Comparison of ENCODE assay signal across 9 cellular contexts in genomic region chr2:239398536-239398935, GRCh38. TPM values are rescaled to one million over a fixed set of nuclear protein-coding genes. Genes with fewer than 3 reads are reported as not detected.
DNase-seq lines count a peak whose midpoint lies in the region; ATAC-seq, FAIRE-seq and TF ChIP-seq lines count a peak whose summit lies in the region.
"Had no signal": no experiment of that assay in that cellular context is flagged by ENCODE, and none has a peak within 500 bp of the region (broad histone marks: within the 10 kb centered on the region; RNA-seq: fewer than 3 reads in every experiment).

No MANE protein-coding gene starts in this region.

- H3K27me3 ChIP-seq in GM23338 (ENCODE audit: insufficient read depth) (no peaks in the 10 kb centered on the region), astrocyte (ENCODE audit: insufficient read depth, low read length) (no peaks in the 10 kb centered on the region), neural cell (ENCODE audit: insufficient read depth, low read depth, low read length) (no peaks in the 10 kb centered on the region)

- no peak overlapping the region for H3K27ac Mint-ChIP-seq in GM23338
- H3K27ac Mint-ChIP-seq in astrocyte (ENCODE audit: unreplicated experiment) = no peak overlapping the region

- DNase-seq in Ammon's horn (ENCODE audit: low spot score) = peak; percentile 40
- no peak for DNase-seq in GM23338 (ENCODE audit: low spot score)
- DNase-seq in astrocyte (ENCODE audit: low read depth) = no peak
- no peak for DNase-seq in NCI-H510A treated with DMSO at 0.1 percent for 48 hours (lab: John Stamatoyannopoulos, UW)
- DNase-seq in stimulated activated CD8-positive, alpha-beta memory T cell treated with anti-CD3 and anti-CD28 coated beads, Interleukin-4, amount 100 ng/mL, for 48 hours = no peak
- DNase-seq in NCI-H1436 (lab: John Stamatoyannopoulos, UW) = no peak
- DNase-seq in NCI-H345 (lab: John Stamatoyannopoulos, UW) = no peak

- H3K36me3 Mint-ChIP-seq in GM23338 (ENCODE audit: low read depth) = no peaks in the 10 kb centered on the region; the same call in 1 of the 3 replicates
- no peaks in the 10 kb centered on the region for H3K36me3 Mint-ChIP-seq in astrocyte (ENCODE audit: low read depth, unreplicated experiment)

- H3K36me3 ChIP-seq in GM23338 (ENCODE audit: insufficient read depth) (no peaks in the 10 kb centered on the region), astrocyte (ENCODE audit: insufficient read depth, low read length) (no peaks in the 10 kb centered on the region), neural cell (ENCODE audit: insufficient read depth, low read length) (peaks cover 3% of the 10 kb centered on the region)

- H3K9me3 Mint-ChIP-seq in GM23338 = no peaks in the 10 kb centered on the region
- H3K9me3 Mint-ChIP-seq in astrocyte (ENCODE audit: unreplicated experiment) = no peaks in the 10 kb centered on the region

- H3F3A ChIP-seq in GM23338 (replicated peaks; ENCODE audit: low read depth) (no peaks in the 10 kb centered on the region), neural cell (ENCODE audit: insufficient read depth, low read length, poor library complexity, severe bottlenecking) (peaks cover 7% of the 10 kb centered on the region)

- H3K4me1 Mint-ChIP-seq in GM23338 = peaks cover 49% of the 10 kb centered on the region
- peaks cover 11% of the 10 kb centered on the region for H3K4me1 Mint-ChIP-seq in astrocyte (ENCODE audit: low read depth, unreplicated experiment)

- H4K20me1 ChIP-seq in GM23338 (replicated peaks; ENCODE audit: insufficient read depth) = peaks cover 44% of the 10 kb centered on the region
- peaks cover 49% of the 10 kb centered on the region for H4K20me1 ChIP-seq in astrocyte (ENCODE audit: insufficient read depth, low read length)
- no peaks in the 10 kb centered on the region for H4K20me1 ChIP-seq in neural cell (ENCODE audit: insufficient read depth)

- H3K27ac ChIP-seq in GM23338 (ENCODE audit: low read depth) (0 out of 2 replicates have a peak overlapping the region, but pooled peaks have one; percentile 39), astrocyte (ENCODE audit: low read depth, low read length) (no peak overlapping the region), neural cell (ENCODE audit: low read length) (no peak overlapping the region)
- H3K27ac ChIP-seq: epithelial cell of prostate had no signal

- no peak overlapping the region for H2AFZ ChIP-seq in GM23338
- H2AFZ ChIP-seq in astrocyte (ENCODE audit: low read depth, low read length) = no peak overlapping the region
- H2AFZ ChIP-seq in neural cell (ENCODE audit: low read depth, low read length) = no peak overlapping the region

- ATAC-seq in GM23338 = no peak

- H3K9me3 ChIP-seq in astrocyte (ENCODE audit: insufficient read depth, low read depth, low read length) (no peaks in the 10 kb centered on the region), neural cell (ENCODE audit: low read length) (no peaks in the 10 kb centered on the region)

- peaks cover 65% of the 10 kb centered on the region for H3K79me2 ChIP-seq in GM23338 (replicated peaks; ENCODE audit: insufficient read depth)
- H3K79me2 ChIP-seq in astrocyte (ENCODE audit: insufficient read depth, low read length) = peaks cover 58% of the 10 kb centered on the region
- H3K79me2 ChIP-seq in neural cell (replicated peaks; ENCODE audit: insufficient read depth, low read length) = peaks cover 43% of the 10 kb centered on the region

- TF ChIP-seq EP300 in neural cell (conservative IDR thresholded peaks at IDR 0.05; ENCODE audit: poor library complexity, severe bottlenecking) = no peak

- H3K27me3 Mint-ChIP-seq in GM23338 (ENCODE audit: insufficient read depth, low read depth, poor library complexity) = peaks cover 7% of the 10 kb centered on the region
- H3K27me3 Mint-ChIP-seq in astrocyte (ENCODE audit: low read depth, unreplicated experiment) = no peaks in the 10 kb centered on the region

- no peak for TF ChIP-seq CTCF in GM23338 (conservative IDR thresholded peaks at IDR 0.05; ENCODE audit: low read depth in 2 of 2)
- no peak for TF ChIP-seq CTCF in astrocyte (IDR thresholded peaks at IDR 0.05; ENCODE audit: insufficient read depth, low read depth, low read length)
- TF ChIP-seq CTCF in neural cell (IDR thresholded peaks at IDR 0.05; ENCODE audit: poor library complexity, severe bottlenecking) = peak; percentile 12

- H3K4me1 ChIP-seq in GM23338 (ENCODE audit: insufficient read depth) = peaks cover 20% of the 10 kb centered on the region
- H3K4me1 ChIP-seq in astrocyte (ENCODE audit: insufficient read depth, low read length) = peaks cover 15% of the 10 kb centered on the region

- H3K4me2 ChIP-seq in GM23338 = peak overlapping the region; percentile 81; the same call in 1 of the 2 replicates
- H3K4me2 ChIP-seq in astrocyte (ENCODE audit: low read length) = peak overlapping the region; percentile 93
- peak overlapping the region; percentile 91 for H3K4me2 ChIP-seq in neural cell (ENCODE audit: low read length)

- no peak for FAIRE-seq in astrocyte (lab: Jason Lieb, UNC)

- peak overlapping the region; percentile 62 for H3K9ac ChIP-seq in astrocyte (ENCODE audit: low read length)
- peak overlapping the region; percentile 4 for H3K9ac ChIP-seq in neural cell (ENCODE audit: low read length)

- TF ChIP-seq RAD21 in neural cell (conservative IDR thresholded peaks at IDR 0.05) = peak; percentile 24

- H3K9me2 ChIP-seq in GM23338 (ENCODE audit: insufficient read depth) (no peaks in the 10 kb centered on the region), neural cell (ENCODE audit: insufficient read depth, low read length) (no peaks in the 10 kb centered on the region)

- H3K4me3 ChIP-seq in GM23338 (peak overlapping the region; percentile 62; the same call in 1 of the 2 replicates), astrocyte (ENCODE audit: insufficient read depth, low read depth, low read length) (no peak overlapping the region), neural cell (ENCODE audit: low read length) (peak overlapping the region; percentile 72)

- H3K4me3 Mint-ChIP-seq in GM23338 (peak overlapping the region; percentile 85; the same call in 1 of the 3 replicates), astrocyte (ENCODE audit: unreplicated experiment) (no peak overlapping the region)

TF ChIP-seq in GM23338, 12 proteins besides CTCF, POLR2A, EP300 and RAD21 (continues in another document):
- TF ChIP-seq REST (IDR thresholded peaks at IDR 0.05; ENCODE audit: unreplicated experiment) (no peak), EZH2phosphoT487 (IDR thresholded peaks at IDR 0.05; ENCODE audit: unreplicated experiment) (no peak), JUNB (IDR thresholded peaks at IDR 0.05; ENCODE audit: unreplicated experiment) (no peak)

TF ChIP-seq in neural cell, 6 proteins besides CTCF, POLR2A, EP300 and RAD21:
- TF ChIP-seq TAF1 (IDR thresholded peaks at IDR 0.05; ENCODE audit: low read depth) (no peak), POLR2AphosphoS5 (IDR thresholded peaks at IDR 0.05) (no peak), REST (IDR thresholded peaks at IDR 0.05; ENCODE audit: borderline replicate concordance) (no peak), SMC3 (conservative IDR thresholded peaks at IDR 0.05; ENCODE audit: poor library complexity) (no peak), EZH2 (IDR thresholded peaks at IDR 0.05; ENCODE audit: borderline replicate concordance, insufficient read depth, low read length, poor library complexity, severe bottlenecking) (no peak), MXI1 (conservative IDR thresholded peaks at IDR 0.05; ENCODE audit: poor library complexity, severe bottlenecking) (no peak)

RNA-seq across cellular contexts. Expression of gene HDAC4, which starts 2.3 kb away (rescaled TPM):
- 41.8 and 46.2 TPM in 2 replicates for total RNA-seq in GM23338 (2014; rRNA removed; shearing (Covaris generic))
- polyA plus RNA-seq in GM23338 (2016; fragmentation: Nextera tagmentation; extraction: Ambion mirVana) (6.6 and 8.1 TPM in 2 replicates), neural cell (3.4 and 4.2 TPM in 2 replicates)
- 11.8 and 12.4 TPM in 2 replicates for total RNA-seq in astrocyte
- polyA minus RNA-seq in neural cell = 28.7 and 30.3 TPM in 2 replicates
